In the genomic region with DNA sequence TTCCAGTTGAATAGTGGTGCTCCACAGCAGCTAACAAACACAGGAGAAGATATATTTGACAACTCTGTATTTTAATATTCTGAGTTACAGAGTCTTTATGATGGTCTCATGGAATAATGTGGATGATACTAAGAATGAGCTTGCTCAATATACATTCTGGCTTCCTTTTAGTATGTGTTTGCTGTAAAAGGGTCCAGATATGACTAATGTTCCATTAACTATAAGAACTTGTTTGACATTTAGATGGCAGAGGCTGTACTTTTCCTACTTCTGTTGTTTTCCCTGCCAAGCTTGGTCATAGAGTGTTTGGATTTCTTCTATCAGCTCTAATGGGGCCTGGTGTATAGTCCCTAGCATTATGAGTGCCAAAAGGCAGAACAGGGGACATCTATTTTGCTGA, we compare ENCODE assay signal across 22 cellular contexts.
A peak's percentile ranks its signal among the peaks of the same experiment; 100 is the strongest.
DNase-seq lines count a peak whose midpoint lies in the region; ATAC-seq and TF ChIP-seq lines count a peak whose summit lies in the region.
"Had no signal": no experiment of that assay in that cellular context is flagged by ENCODE, and none has a peak within 500 bp of the region (broad histone marks: within the 10 kb centered on the region; RNA-seq: fewer than 3 reads in every experiment).

No MANE protein-coding gene starts in this region.

- DNase-seq in activated CD8-positive, alpha-beta T cell treated with anti-CD3 and anti-CD28 coated beads for 36 hours = no peak
- DNase-seq in activated CD8-positive, alpha-beta T cell treated with anti-CD3 and anti-CD28 coated beads, Interleukin-2, amount 10 ng/mL, durations not matched to agents 7 days and 5 days = no peak
- DNase-seq in fibroblast of the aortic adventitia (ENCODE audit: low read depth) = peak; percentile 51
- no peak for DNase-seq in stimulated activated naive CD8-positive, alpha-beta T cell treated with anti-CD3 and anti-CD28 coated beads, Interleukin-15, amount 100 ng/mL, for 72 hours
- no peak for DNase-seq in T-helper 9 cell
- no peak for DNase-seq in OCI-M2 (lab: John Stamatoyannopoulos, UW; ENCODE audit: unreplicated experiment)
- DNase-seq: AML-193; C1 segment of cervical spinal cord; CD8-positive, alpha-beta T cell; DND-41; KBM-7; MM.1S; NCI-H1048; NCI-H1417 treated with DMSO at 0.1 percent for 48 hours; NCI-H187; NCI-H446; NCI-H526; OCI-M1; Right ventricle myocardium superior had no signal

- POLR2A ChIA-PET in activated CD8-positive, alpha-beta T cell treated with anti-CD3 and anti-CD28 coated beads for 36 hours (lab: Charles Lee) = no interaction called here
- POLR2A ChIA-PET in activated CD8-positive, alpha-beta T cell treated with anti-CD3 and anti-CD28 coated beads, Interleukin-2, amount 10 ng/mL, durations not matched to agents 7 days and 5 days (lab: Charles Lee) = no interaction called here

- no peaks in the 10 kb centered on the region for H3K27me3 Mint-ChIP-seq in activated CD8-positive, alpha-beta T cell treated with anti-CD3 and anti-CD28 coated beads for 36 hours
- no peaks in the 10 kb centered on the region for H3K27me3 Mint-ChIP-seq in activated CD8-positive, alpha-beta T cell treated with anti-CD3 and anti-CD28 coated beads, Interleukin-2, amount 10 ng/mL, durations not matched to agents 7 days and 5 days (ENCODE audit: low read depth)
- H3K27me3 Mint-ChIP-seq in activated T-helper 17 cell treated with anti-CD3 and anti-CD28 coated beads, Interleukin-2, amount 50 U/mL, for 72 hours = no peaks in the 10 kb centered on the region
- no peaks in the 10 kb centered on the region for H3K27me3 Mint-ChIP-seq in stimulated activated naive CD8-positive, alpha-beta T cell treated with anti-CD3 and anti-CD28 coated beads, Interleukin-15, amount 100 ng/mL, for 72 hours

- H3K4me3 ChIP-seq in fibroblast of the aortic adventitia (ENCODE audit: low read depth, low read length) = no peak overlapping the region
- H3K4me3 ChIP-seq: GM23338, HAP-1 had no signal

- H3K36me3 Mint-ChIP-seq in activated CD8-positive, alpha-beta T cell treated with anti-CD3 and anti-CD28 coated beads for 36 hours (ENCODE audit: low read depth) = peaks cover 22% of the 10 kb centered on the region
- peaks cover 14% of the 10 kb centered on the region for H3K36me3 Mint-ChIP-seq in activated CD8-positive, alpha-beta T cell treated with anti-CD3 and anti-CD28 coated beads, Interleukin-2, amount 10 ng/mL, durations not matched to agents 7 days and 5 days (ENCODE audit: low read depth)
- H3K36me3 Mint-ChIP-seq in activated T-helper 17 cell treated with anti-CD3 and anti-CD28 coated beads, Interleukin-2, amount 50 U/mL, for 72 hours (ENCODE audit: low read depth) = peaks cover 75% of the 10 kb centered on the region

- no peak overlapping the region for H3K27ac Mint-ChIP-seq in activated CD8-positive, alpha-beta T cell treated with anti-CD3 and anti-CD28 coated beads for 36 hours
- no peak overlapping the region for H3K27ac Mint-ChIP-seq in activated CD8-positive, alpha-beta T cell treated with anti-CD3 and anti-CD28 coated beads, Interleukin-2, amount 10 ng/mL, durations not matched to agents 7 days and 5 days
- H3K27ac Mint-ChIP-seq in activated T-helper 17 cell treated with anti-CD3 and anti-CD28 coated beads, Interleukin-2, amount 50 U/mL, for 72 hours = peak overlapping the region; percentile 20
- H3K27ac Mint-ChIP-seq in stimulated activated naive CD8-positive, alpha-beta T cell treated with anti-CD3 and anti-CD28 coated beads, Interleukin-15, amount 100 ng/mL, for 72 hours = no peak overlapping the region
- H3K27ac Mint-ChIP-seq: CD8-positive, alpha-beta T cell; GM23338 had no signal

- no peak overlapping the region for H3K4me3 Mint-ChIP-seq in activated CD8-positive, alpha-beta T cell treated with anti-CD3 and anti-CD28 coated beads for 36 hours
- no peak overlapping the region for H3K4me3 Mint-ChIP-seq in activated CD8-positive, alpha-beta T cell treated with anti-CD3 and anti-CD28 coated beads, Interleukin-2, amount 10 ng/mL, durations not matched to agents 7 days and 5 days
- H3K4me3 Mint-ChIP-seq in activated T-helper 17 cell treated with anti-CD3 and anti-CD28 coated beads, Interleukin-2, amount 50 U/mL, for 72 hours = no peak overlapping the region
- H3K4me3 Mint-ChIP-seq in stimulated activated naive CD8-positive, alpha-beta T cell treated with anti-CD3 and anti-CD28 coated beads, Interleukin-15, amount 100 ng/mL, for 72 hours = no peak overlapping the region
- H3K4me3 Mint-ChIP-seq: CD8-positive, alpha-beta T cell; GM23338 had no signal

- peaks cover 12% of the 10 kb centered on the region for H3K4me1 Mint-ChIP-seq in activated CD8-positive, alpha-beta T cell treated with anti-CD3 and anti-CD28 coated beads for 36 hours (ENCODE audit: low read depth)
- no peaks in the 10 kb centered on the region for H3K4me1 Mint-ChIP-seq in activated CD8-positive, alpha-beta T cell treated with anti-CD3 and anti-CD28 coated beads, Interleukin-2, amount 10 ng/mL, durations not matched to agents 7 days and 5 days (ENCODE audit: low read depth)
- H3K4me1 Mint-ChIP-seq in activated T-helper 17 cell treated with anti-CD3 and anti-CD28 coated beads, Interleukin-2, amount 50 U/mL, for 72 hours = peaks cover 17% of the 10 kb centered on the region
- peaks cover 21% of the 10 kb centered on the region for H3K4me1 Mint-ChIP-seq in stimulated activated naive CD8-positive, alpha-beta T cell treated with anti-CD3 and anti-CD28 coated beads, Interleukin-15, amount 100 ng/mL, for 72 hours

- intact Hi-C loops in activated CD8-positive, alpha-beta T cell treated with anti-CD3 and anti-CD28 coated beads for 36 hours (cut with micrococcal nuclease) = no loop called here

- no peak for TF ChIP-seq CTCF in activated CD8-positive, alpha-beta T cell treated with anti-CD3 and anti-CD28 coated beads for 36 hours (IDR thresholded peaks at IDR 0.05)
- no peak for TF ChIP-seq CTCF in fibroblast of the aortic adventitia (IDR thresholded peaks at IDR 0.05; ENCODE audit: insufficient read depth, low read length)

- ATAC-seq in activated CD8-positive, alpha-beta T cell treated with anti-CD3 and anti-CD28 coated beads for 36 hours = peak; percentile 61
- no peak for ATAC-seq in activated CD8-positive, alpha-beta T cell treated with anti-CD3 and anti-CD28 coated beads, Interleukin-2, amount 10 ng/mL, durations not matched to agents 7 days and 5 days
- no peak for ATAC-seq in activated T-helper 17 cell treated with anti-CD3 and anti-CD28 coated beads, Interleukin-2, amount 50 U/mL, for 72 hours (replicated peaks)
- ATAC-seq in stimulated activated naive CD8-positive, alpha-beta T cell treated with anti-CD3 and anti-CD28 coated beads, Interleukin-15, amount 100 ng/mL, for 72 hours = peak; percentile 57
- ATAC-seq: CD8-positive, alpha-beta T cell; GM23338 had no signal

- CTCF ChIA-PET in activated CD8-positive, alpha-beta T cell treated with anti-CD3 and anti-CD28 coated beads for 36 hours (lab: Charles Lee) = interaction anchor here (0.7 kb wide), 1 partner anchor 318 kb away, joined by 4 read pairs; no protein-coding TSS in a partner anchor
- CTCF ChIA-PET in activated CD8-positive, alpha-beta T cell treated with anti-CD3 and anti-CD28 coated beads, Interleukin-2, amount 10 ng/mL, durations not matched to agents 7 days and 5 days (lab: Charles Lee) = interaction anchor here (0.8 kb wide), 1 partner anchor 16 kb away, joined by 3 read pairs; no protein-coding TSS in a partner anchor

- no peaks in the 10 kb centered on the region for H3K9me3 Mint-ChIP-seq in activated CD8-positive, alpha-beta T cell treated with anti-CD3 and anti-CD28 coated beads for 36 hours
- no peaks in the 10 kb centered on the region for H3K9me3 Mint-ChIP-seq in activated CD8-positive, alpha-beta T cell treated with anti-CD3 and anti-CD28 coated beads, Interleukin-2, amount 10 ng/mL, durations not matched to agents 7 days and 5 days (ENCODE audit: insufficient read depth)
- no peaks in the 10 kb centered on the region for H3K9me3 Mint-ChIP-seq in activated T-helper 17 cell treated with anti-CD3 and anti-CD28 coated beads, Interleukin-2, amount 50 U/mL, for 72 hours
- peaks cover 0 to 5% of the 10 kb centered on the region in 2 donors for H3K9me3 Mint-ChIP-seq in stimulated activated naive CD8-positive, alpha-beta T cell treated with anti-CD3 and anti-CD28 coated beads, Interleukin-15, amount 100 ng/mL, for 72 hours
- H3K9me3 Mint-ChIP-seq: CD8-positive, alpha-beta T cell; GM23338 had no signal

Comparison
In these comparisons a context has a peak if more than half of its experiments do, and no peak if none do; other contexts are left out.
1. ATAC-seq: peak in activated CD8-positive, alpha-beta T cell treated with anti-CD3 and anti-CD28 coated beads for 36 hours (single experiment) and stimulated activated naive CD8-positive, alpha-beta T cell treated with anti-CD3 and anti-CD28 coated beads, Interleukin-15, amount 100 ng/mL, for 72 hours (single experiment); none in activated CD8-positive, alpha-beta T cell treated with anti-CD3 and anti-CD28 coated beads, Interleukin-2, amount 10 ng/mL, durations not matched to agents 7 days and 5 days (single experiment) and activated T-helper 17 cell treated with anti-CD3 and anti-CD28 coated beads, Interleukin-2, amount 50 U/mL, for 72 hours (single experiment).